In genomic region chr6:82506526-82506925, GRCh38 we compare ENCODE assay signal across 18 cellular contexts.
"Had no signal": no experiment of that assay in that cellular context is flagged by ENCODE, and none has a peak within 500 bp of the region (broad histone marks: within the 10 kb centered on the region; RNA-seq: fewer than 3 reads in every experiment).

No MANE protein-coding gene starts in this region.

- FAIRE-seq: colon had no signal

- H3K4me1 ChIP-seq: psoas muscle, right lobe of liver, upper lobe of left lung had no signal

- H3K9me3 Mint-ChIP-seq: T-cell had no signal

- H3K36me3 Mint-ChIP-seq: activated CD8-positive, alpha-beta memory T cell treated with anti-CD3 and anti-CD28 coated beads, Interleukin-2, amount 10 ng/mL, durations not matched to agents 7 days and 5 days; T-cell had no signal

- H3K36me3 ChIP-seq: right lobe of liver, upper lobe of left lung had no signal

- H3K9me3 ChIP-seq: psoas muscle, right lobe of liver, upper lobe of left lung had no signal

- H3K4me1 Mint-ChIP-seq: stimulated activated naive CD8-positive, alpha-beta T cell treated with anti-CD3 and anti-CD28 coated beads, Interleukin-15, amount 100 ng/mL, for 72 hours had no signal

- H3K27me3 Mint-ChIP-seq: stimulated activated naive CD8-positive, alpha-beta T cell treated with anti-CD3 and anti-CD28 coated beads, Interleukin-15, amount 100 ng/mL, for 72 hours had no signal

- H3K27ac Mint-ChIP-seq: activated CD8-positive, alpha-beta memory T cell treated with anti-CD3 and anti-CD28 coated beads, Interleukin-2, amount 10 ng/mL, durations not matched to agents 7 days and 5 days; activated T-helper 2 cell treated with anti-CD3 and anti-CD28 coated beads, Interferon-gamma antibody, Interleukin-2, Interleukin-4, amounts not matched to agents 10 μg/mL and 5 μg/mL and 100 μg/mL, durations not matched to agents 14 hours and 24 hours and 36 hours; T-cell had no signal

- DNase-seq: activated CD4-positive, alpha-beta T cell treated with anti-CD3 and anti-CD28 coated beads, Interleukin-2, amount 50 U/mL, for 48 hours; activated CD8-positive, alpha-beta memory T cell treated with anti-CD3 and anti-CD28 coated beads, Interleukin-2, amount 10 ng/mL, durations not matched to agents 7 days and 5 days; activated naive CD4-positive, alpha-beta T cell treated with anti-CD3 and anti-CD28 coated beads, Interleukin-2, amount 50 U/mL, for 16 hours; activated T-cell treated with anti-CD3 and anti-CD28 coated beads, Interleukin-2, amount 50 U/mL, for 1 hour; caudate nucleus; glutamatergic neuron; hypothalamus; kidney glomerular epithelial cell; psoas muscle; right lobe of liver; stimulated activated naive CD8-positive, alpha-beta T cell treated with anti-CD3 and anti-CD28 coated beads, Interleukin-15, amount 100 ng/mL, for 72 hours; T-cell; T-helper 9 cell; upper lobe of left lung had no signal

- H3K27ac ChIP-seq: psoas muscle, right lobe of liver, upper lobe of left lung, VCaP had no signal

- ATAC-seq: activated CD8-positive, alpha-beta memory T cell treated with anti-CD3 and anti-CD28 coated beads, Interleukin-2, amount 10 ng/mL, durations not matched to agents 7 days and 5 days; esophagus mucosa; psoas muscle; right lobe of liver; stimulated activated naive CD8-positive, alpha-beta T cell treated with anti-CD3 and anti-CD28 coated beads, Interleukin-15, amount 100 ng/mL, for 72 hours; T-cell had no signal

- H3K4me3 Mint-ChIP-seq: activated CD8-positive, alpha-beta memory T cell treated with anti-CD3 and anti-CD28 coated beads, Interleukin-2, amount 10 ng/mL, durations not matched to agents 7 days and 5 days; stimulated activated naive CD8-positive, alpha-beta T cell treated with anti-CD3 and anti-CD28 coated beads, Interleukin-15, amount 100 ng/mL, for 72 hours; T-cell had no signal

- H3K27me3 ChIP-seq: right lobe of liver, upper lobe of left lung had no signal

- H3K4me3 ChIP-seq: psoas muscle, right lobe of liver, upper lobe of left lung had no signal
